ENCODE assay signal across 29 cellular contexts in the genomic region with DNA sequence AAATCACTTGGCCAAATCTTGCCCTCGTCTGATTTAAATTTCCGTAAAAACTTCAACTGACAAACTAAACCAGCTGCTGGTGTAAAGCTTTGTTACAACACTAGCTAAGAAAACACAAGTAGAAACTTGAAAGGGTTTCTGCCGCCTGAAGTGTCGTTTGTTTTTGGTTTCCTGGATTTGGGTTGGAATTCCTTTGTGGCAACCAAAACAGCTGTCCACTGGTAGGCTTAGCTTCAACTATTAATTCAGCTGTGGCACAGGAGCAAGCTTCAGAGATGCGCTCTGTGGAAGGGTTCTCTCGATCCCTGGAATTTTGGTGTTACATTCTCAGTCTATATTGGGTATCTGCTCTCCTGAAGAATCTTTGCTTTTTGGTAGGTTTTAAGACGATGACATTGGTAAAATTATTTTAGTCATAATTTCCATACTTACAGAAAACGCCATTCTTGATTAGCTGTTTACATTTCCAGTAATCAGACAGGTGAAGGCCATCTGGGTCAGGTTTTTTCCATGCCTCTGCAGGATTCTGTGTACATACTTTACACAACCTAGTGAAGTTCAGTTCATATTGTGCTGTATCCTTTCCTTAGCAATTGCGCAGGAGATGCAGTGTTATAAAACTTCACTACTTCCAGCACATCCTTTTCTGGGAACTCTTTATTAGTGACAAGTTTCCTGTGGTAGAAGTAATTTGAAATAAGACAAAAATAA. TPM values are rescaled to one million over a fixed set of nuclear protein-coding genes. Genes with fewer than 3 reads are reported as not detected.
DNase-seq lines count a peak whose midpoint lies in the region; ATAC-seq and TF ChIP-seq lines count a peak whose summit lies in the region.
"Had no signal": no experiment of that assay in that cellular context is flagged by ENCODE, and none has a peak within 500 bp of the region (broad histone marks: within the 10 kb centered on the region; RNA-seq: fewer than 3 reads in every experiment).

No MANE protein-coding gene starts in this region.

- WGBS in ectodermal cell, 2 experiments, result 44 to 55% methylated on average over 8 to 9 of the region's 9 CpGs
- WGBS in smooth muscle cell (ENCODE audit: low lambda C conversion rate), result 65% methylated on average over 9 of the region's 9 CpGs
- 36 to 44% methylated on average over 9 of the region's 9 CpGs for WGBS in esophagus squamous epithelium, 2 donors

- no peaks in the 10 kb centered on the region for H3F3A ChIP-seq in smooth muscle cell (ENCODE audit: low read depth)

- no peak overlapping the region for H2AFZ ChIP-seq in smooth muscle cell (ENCODE audit: low read depth)

- H3K9me3 ChIP-seq in ectodermal cell (ENCODE audit: control insufficient read depth, low read length) (no peaks in the 10 kb centered on the region), smooth muscle cell (replicated peaks; ENCODE audit: low read depth) (no peaks in the 10 kb centered on the region), mucosa of descending colon (no peaks in the 10 kb centered on the region), esophagus squamous epithelium (no peaks in the 10 kb centered on the region)
- H3K9me3 ChIP-seq: ascending aorta, Caco-2, gastroesophageal sphincter, tibial nerve had no signal

- H3K27ac ChIP-seq in ectodermal cell (ENCODE audit: insufficient read depth, low read depth, low read length, poor library complexity, severe bottlenecking) (peak overlapping the region; percentile 70), smooth muscle cell (ENCODE audit: low read depth) (no peak overlapping the region), esophagus squamous epithelium (no peak overlapping the region)
- H3K27ac ChIP-seq: ascending aorta, gastroesophageal sphincter, SK-N-MC, tibial nerve had no signal

- H3K9ac ChIP-seq in smooth muscle cell (ENCODE audit: low read depth), result no peak overlapping the region

- intact Hi-C loops in mucosa of descending colon (cut with DNase I, micrococcal nuclease) (no loop called here), esophagus squamous epithelium (cut with DNase I) (no loop called here)

- H3K27me3 ChIP-seq in ectodermal cell (ENCODE audit: control insufficient read depth, insufficient read depth, low read length, poor library complexity, severe bottlenecking) (no peaks in the 10 kb centered on the region), smooth muscle cell (ENCODE audit: low read depth) (no peaks in the 10 kb centered on the region), esophagus squamous epithelium (no peaks in the 10 kb centered on the region)
- H3K27me3 ChIP-seq: ascending aorta, gastroesophageal sphincter, tibial nerve had no signal

- no peaks in the 10 kb centered on the region for H3K79me2 ChIP-seq in smooth muscle cell (ENCODE audit: low read depth)

- DNase-seq in LHCN-M2 (ENCODE audit: low read depth) (peak; percentile 90), left kidney (ENCODE audit: low read depth, low spot score) (peak; percentile 6), smooth muscle cell (lab: John Stamatoyannopoulos, UW; ENCODE audit: unreplicated experiment) (no peak), mucosa of descending colon (no peak), esophagus squamous epithelium (lab: John Stamatoyannopoulos, UW) (no peak), NCI-H128 (lab: John Stamatoyannopoulos, UW; ENCODE audit: unreplicated experiment) (no peak)
- DNase-seq: activated CD8-positive, alpha-beta memory T cell treated with anti-CD3 and anti-CD28 coated beads, Interleukin-2, amount 10 ng/mL, durations not matched to agents 7 days and 5 days; activated gamma-delta T cell treated with Interleukin-2 at 50 U/mL for 16 hours; activated naive CD8-positive, alpha-beta T cell treated with anti-CD3 and anti-CD28 coated beads, Interleukin-2, amount 10 ng/mL, durations not matched to agents 7 days and 5 days; activated T-cell treated with anti-CD3 and anti-CD28 coated beads, Interleukin-2, amount 50 U/mL, for 4 hours; Caco-2; central memory CD4-positive, alpha-beta T cell; DMS79; GDM1; hippocampal formation; immature natural killer cell; NCI-H1105; NCI-H2029; NCI-H510A treated with DMSO at 0.1 percent for 48 hours; PC-3; stimulated activated CD4-positive, alpha-beta T cell treated with anti-CD3 and anti-CD28 coated beads, Interleukin-15, amount 100 ng/mL, for 24 hours; stimulated activated CD4-positive, alpha-beta T cell treated with anti-CD3 and anti-CD28 coated beads, Interleukin-4, amount 100 ng/mL, for 4 hours had no signal

- no peak for TF ChIP-seq POLR2A in esophagus squamous epithelium (IDR thresholded peaks at IDR 0.05)

- TF ChIP-seq CTCF in smooth muscle cell (IDR thresholded peaks at IDR 0.05; ENCODE audit: borderline replicate concordance, insufficient read depth, poor library complexity, severe bottlenecking) (no peak), mucosa of descending colon (IDR thresholded peaks at IDR 0.05) (no peak), esophagus squamous epithelium (IDR thresholded peaks at IDR 0.05) (no peak)

- H3K4me1 ChIP-seq in ectodermal cell (ENCODE audit: control insufficient read depth, insufficient read depth, low read length), result peaks cover 16% of the 10 kb centered on the region
- H3K4me1 ChIP-seq in smooth muscle cell (ENCODE audit: low read depth), result peaks cover 7% of the 10 kb centered on the region
- no peaks in the 10 kb centered on the region for H3K4me1 ChIP-seq in mucosa of descending colon (ENCODE audit: low read depth)
- no peaks in the 10 kb centered on the region for H3K4me1 ChIP-seq in esophagus squamous epithelium
- H3K4me1 ChIP-seq: ascending aorta, Caco-2, gastroesophageal sphincter, tibial nerve had no signal

- H3K36me3 ChIP-seq in ectodermal cell (ENCODE audit: control insufficient read depth, insufficient read depth, low read length) (no peaks in the 10 kb centered on the region), smooth muscle cell (ENCODE audit: low read depth) (no peaks in the 10 kb centered on the region), mucosa of descending colon (ENCODE audit: low read depth) (no peaks in the 10 kb centered on the region), esophagus squamous epithelium (no peaks in the 10 kb centered on the region)
- H3K36me3 ChIP-seq: ascending aorta, gastroesophageal sphincter, tibial nerve had no signal

- ATAC-seq in mucosa of descending colon, result no peak
- ATAC-seq: activated CD8-positive, alpha-beta memory T cell treated with anti-CD3 and anti-CD28 coated beads, Interleukin-2, amount 10 ng/mL, durations not matched to agents 7 days and 5 days; activated T-cell treated with anti-CD3 and anti-CD28 coated beads, Interleukin-2, amount 50 U/mL, for 4 hours; gastroesophageal sphincter; left lobe of liver; PC-3; sciatic nerve had no signal

- no peak overlapping the region for H3K4me3 ChIP-seq in ectodermal cell (ENCODE audit: insufficient read depth, low read depth, low read length)
- no peak overlapping the region for H3K4me3 ChIP-seq in smooth muscle cell
- H3K4me3 ChIP-seq in mucosa of descending colon, result no peak overlapping the region
- no peak overlapping the region for H3K4me3 ChIP-seq in esophagus squamous epithelium
- H3K4me3 ChIP-seq: ascending aorta, gastroesophageal sphincter, SK-N-MC, tibial nerve had no signal

- H3K4me2 ChIP-seq in smooth muscle cell, result peak overlapping the region; percentile 21

- H4K20me1 ChIP-seq in smooth muscle cell (ENCODE audit: low read depth), result no peaks in the 10 kb centered on the region

RNA-seq across cellular contexts. Expression of a gene that starts 29.9 kb away (rescaled TPM):
- total RNA-seq in LHCN-M2 (2014; rRNA removed) (not detected in 2 replicates), smooth muscle cell (2.1 and 3.8 TPM in 2 replicates), mucosa of descending colon (1 to 10 TPM in 2 of 3 donors, under 1 TPM in 1; 0.90 to 5.4 (median 1.7) TPM), esophagus squamous epithelium (1 to 10 TPM in 1 of 4 donors, under 1 TPM in 3; 0.12 to 3.8 (median 0.67) TPM)
- not detected for polyA plus RNA-seq in LHCN-M2 (2012)
- polyA plus RNA-seq in ectodermal cell (2013, experiment 1 of 4), result 1.9 TPM
- 0.91 TPM for polyA plus RNA-seq in ectodermal cell (2013, experiment 2 of 4)
- 0.75 TPM for polyA plus RNA-seq in ectodermal cell (2013, experiment 3 of 4)
- polyA plus RNA-seq in ectodermal cell (2013, experiment 4 of 4), result 1.1 TPM
- polyA plus RNA-seq in smooth muscle cell, result 3.1 and 3.5 TPM in 2 replicates
- total RNA-seq: ascending aorta, PC-3 had no signal

Comparison
In these comparisons a context has a peak if more than half of its experiments do, and no peak if none do; other contexts are left out.
1. DNase-seq: peak in LHCN-M2 (single experiment) and left kidney (single experiment); none in smooth muscle cell (single experiment), mucosa of descending colon (0 of 3), esophagus squamous epithelium (single experiment) and NCI-H128 (single experiment).